ENCODE assay signal across 8 cellular contexts in the genomic region with DNA sequence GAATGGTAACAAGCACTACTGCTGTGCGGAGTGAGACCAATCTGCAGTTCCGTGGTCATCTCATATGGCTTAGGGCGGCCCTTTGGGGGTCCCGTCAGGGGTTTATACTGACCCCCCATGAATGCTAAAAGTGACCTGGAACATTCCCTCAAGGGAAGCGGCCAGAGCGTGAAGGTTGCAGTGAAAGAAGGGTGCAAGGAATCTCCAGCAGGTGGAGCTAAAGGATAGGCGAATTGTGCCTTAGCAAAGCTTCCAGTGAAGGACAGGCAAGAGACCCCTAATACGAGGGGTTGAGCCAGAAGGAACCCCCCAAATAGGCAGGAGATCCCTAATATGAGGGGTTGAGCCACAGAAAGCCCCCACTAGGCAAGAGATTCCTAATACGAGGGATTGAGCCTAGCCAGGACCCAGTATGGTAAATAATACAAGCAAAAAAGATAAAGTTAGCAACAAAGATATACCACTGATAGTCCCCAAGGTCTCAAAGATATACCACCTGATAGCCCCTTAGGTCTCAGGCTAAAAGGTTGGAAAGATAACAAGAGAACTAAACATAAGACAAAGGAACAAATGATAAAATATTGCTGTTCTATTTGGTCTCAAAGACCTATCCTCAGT. TPM values are rescaled to one million over a fixed set of nuclear protein-coding genes. Genes with fewer than 3 reads are reported as not detected.
A peak's percentile ranks its signal among the peaks of the same experiment; 100 is the strongest.
DNase-seq lines count a peak whose midpoint lies in the region; ATAC-seq and TF ChIP-seq lines count a peak whose summit lies in the region.

No MANE protein-coding gene starts in this region.

- ATAC-seq in GM19351 (IDR thresholded peaks at IDR 0.05; ENCODE audit: unreplicated experiment), result no peak

- no peaks in the 10 kb centered on the region for H3K27me3 ChIP-seq in ascending aorta

- DNase-seq in GDM1 (lab: John Stamatoyannopoulos, UW), result peak; percentile 33
- peak; percentile 63 for DNase-seq in LoVo (ENCODE audit: low spot score)
- DNase-seq in SKM-1 treated with dmso at 0.1 percent for 144 hours (lab: John Stamatoyannopoulos, UW; ENCODE audit: unreplicated experiment), result peak; percentile 51
- DNase-seq in ascending aorta (ENCODE audit: low spot score in 2 of 2), result peak in 1 of 2 donors; percentile 68
- peak in 30 of 51 donors; percentile 1 to 66 (median 17) for DNase-seq in hypothalamus (lab: John Stamatoyannopoulos, UW)
- DNase-seq in smooth muscle cell of the brain vasculature (ENCODE audit: low read depth, low spot score), result peak; percentile 13
- no peak for DNase-seq in GOT3 (lab: John Stamatoyannopoulos, UW)

- peaks cover 1 to 8% of the 10 kb centered on the region in 2 donors for H3K36me3 ChIP-seq in ascending aorta

- peak; percentile 68 to 79 (median 74) for TF ChIP-seq CTCF in ascending aorta (IDR thresholded peaks at IDR 0.05)

- no peaks in the 10 kb centered on the region for H3K9me3 ChIP-seq in ascending aorta

- no peak overlapping the region for H3K4me3 ChIP-seq in ascending aorta

- no peaks in the 10 kb centered on the region for H3K4me1 ChIP-seq in ascending aorta

- no peak overlapping the region for H3K27ac ChIP-seq in ascending aorta

- intact Hi-C loops in ascending aorta (cut with DNase I), result loop anchor here (1.0 to 10.0 kb wide), 4 partner anchors 27 to 271 kb away; a partner anchor contains a TSS

RNA-seq across cellular contexts. Expression of a gene that starts 27.5 kb away (rescaled TPM):
- total RNA-seq in ascending aorta, result 11.0 TPM

RNA-seq across cellular contexts. Expression of a gene that starts 32.8 kb away (rescaled TPM):
- 3.7 TPM for total RNA-seq in ascending aorta

RNA-seq across cellular contexts. Expression of a gene that starts 50.4 kb away (rescaled TPM):
- total RNA-seq in ascending aorta, result not detected

RNA-seq across cellular contexts. Expression of a gene that starts 59.8 kb away (rescaled TPM):
- total RNA-seq in ascending aorta, result not detected
